Comparison of ENCODE assay signal across 8 cellular contexts in the genomic region with DNA sequence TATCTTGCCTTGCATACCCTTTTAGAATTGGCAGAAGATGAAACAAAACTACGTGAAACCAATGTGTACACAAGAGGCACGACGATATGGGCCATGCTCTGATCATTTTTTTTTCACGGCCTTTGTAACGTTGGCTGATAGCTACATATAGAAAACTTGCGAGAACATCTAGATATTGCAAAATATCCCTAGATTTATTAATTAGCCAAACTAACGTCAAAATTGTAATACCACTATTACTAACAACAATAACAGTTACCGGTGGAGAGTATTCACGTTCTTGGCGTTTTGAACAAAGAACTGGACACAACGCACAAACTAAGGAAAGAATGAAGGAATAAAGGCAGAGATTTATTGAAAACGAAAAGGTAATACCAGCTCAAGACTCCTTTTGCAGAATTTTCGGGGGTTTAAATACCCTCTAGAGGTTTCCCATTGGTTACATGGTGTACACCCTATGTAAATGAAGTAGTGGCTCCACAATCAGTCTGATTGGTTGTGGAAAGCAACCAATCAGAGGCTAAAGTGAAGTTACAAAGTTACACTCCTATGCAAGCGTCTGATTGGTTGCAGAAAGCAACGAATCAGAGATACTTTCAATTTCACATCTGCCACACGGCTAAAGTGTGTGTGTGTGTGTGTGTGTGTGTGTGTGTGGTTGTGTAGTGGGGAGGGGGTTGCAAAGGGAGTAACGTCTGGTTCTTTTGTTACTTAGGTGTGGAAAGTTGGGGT. TPM values are rescaled to one million over a fixed set of nuclear protein-coding genes. Genes with fewer than 3 reads are reported as not detected.
A peak's percentile ranks its signal among the peaks of the same experiment; 100 is the strongest.
DNase-seq lines count a peak whose midpoint lies in the region; ATAC-seq lines count a peak whose summit lies in the region.

No MANE protein-coding gene starts in this region.

- ATAC-seq in activated naive CD4-positive, alpha-beta T cell treated with anti-CD3 and anti-CD28 coated beads, Interleukin-2, amount 50 U/mL, for 72 hours = peak in 1 of 2 donors; percentile 30
- ATAC-seq in stimulated activated naive CD8-positive, alpha-beta T cell treated with anti-CD3 and anti-CD28 coated beads, Interleukin-15, amount 100 ng/mL, for 72 hours = no peak
- no peak for ATAC-seq in HG02840 (IDR thresholded peaks at IDR 0.05; ENCODE audit: low FRiP score, unreplicated experiment)

- H3K27ac Mint-ChIP-seq in activated naive CD4-positive, alpha-beta T cell treated with anti-CD3 and anti-CD28 coated beads, Interleukin-2, amount 50 U/mL, for 72 hours = peak overlapping the region; percentile 92 to 98
- peak overlapping the region; percentile 89 to 98 (median 94) for H3K27ac Mint-ChIP-seq in immature natural killer cell
- peak overlapping the region; percentile 29 to 95 for H3K27ac Mint-ChIP-seq in stimulated activated naive CD8-positive, alpha-beta T cell treated with anti-CD3 and anti-CD28 coated beads, Interleukin-15, amount 100 ng/mL, for 72 hours

- H3K27me3 Mint-ChIP-seq in immature natural killer cell (ENCODE audit: low read depth in 3 of 3) = peaks cover 5 to 18% (median 8%) of the 10 kb centered on the region in 3 donors
- H3K27me3 Mint-ChIP-seq in stimulated activated naive CD8-positive, alpha-beta T cell treated with anti-CD3 and anti-CD28 coated beads, Interleukin-15, amount 100 ng/mL, for 72 hours = no peaks in the 10 kb centered on the region

- DNase-seq in NCI-H82 (lab: John Stamatoyannopoulos, UW) (peak; percentile 12), NCI-H82 treated with DMSO at 0.1 percent for 48 hours (lab: John Stamatoyannopoulos, UW; ENCODE audit: unreplicated experiment) (no peak), NCI-H2029 (lab: John Stamatoyannopoulos, UW) (peak; percentile 93), immature natural killer cell (peak in 2 of 3 donors; percentile 20 to 23), activated gamma-delta T cell (lab: John Stamatoyannopoulos, UW) (no peak)
- DNase-seq in activated naive CD4-positive, alpha-beta T cell treated with anti-CD3 and anti-CD28 coated beads, Interleukin-2, amount 50 U/mL, for 72 hours (ENCODE audit: low spot score in 2 of 2) = no peak
- peak in 1 of 2 donors; percentile 24 for DNase-seq in stimulated activated naive CD8-positive, alpha-beta T cell treated with anti-CD3 and anti-CD28 coated beads, Interleukin-15, amount 100 ng/mL, for 72 hours

- H3K4me1 Mint-ChIP-seq in immature natural killer cell = peaks cover 44 to 57% of the 10 kb centered on the region in 2 donors
- H3K4me1 Mint-ChIP-seq in stimulated activated naive CD8-positive, alpha-beta T cell treated with anti-CD3 and anti-CD28 coated beads, Interleukin-15, amount 100 ng/mL, for 72 hours = peaks cover 39% of the 10 kb centered on the region

- H3K36me3 Mint-ChIP-seq in activated naive CD4-positive, alpha-beta T cell treated with anti-CD3 and anti-CD28 coated beads, Interleukin-2, amount 50 U/mL, for 72 hours = peaks cover 18 to 24% of the 10 kb centered on the region in 2 donors
- no peaks in the 10 kb centered on the region for H3K36me3 Mint-ChIP-seq in immature natural killer cell

- H3K9me3 Mint-ChIP-seq in activated naive CD4-positive, alpha-beta T cell treated with anti-CD3 and anti-CD28 coated beads, Interleukin-2, amount 50 U/mL, for 72 hours = peaks cover 0 to 7% of the 10 kb centered on the region in 2 donors
- H3K9me3 Mint-ChIP-seq in immature natural killer cell = no peaks in the 10 kb centered on the region
- peaks cover 7% of the 10 kb centered on the region in 2 donors for H3K9me3 Mint-ChIP-seq in stimulated activated naive CD8-positive, alpha-beta T cell treated with anti-CD3 and anti-CD28 coated beads, Interleukin-15, amount 100 ng/mL, for 72 hours

- H3K4me3 Mint-ChIP-seq in immature natural killer cell = peak overlapping the region; percentile 86 to 100 (median 98)
- H3K4me3 Mint-ChIP-seq in stimulated activated naive CD8-positive, alpha-beta T cell treated with anti-CD3 and anti-CD28 coated beads, Interleukin-15, amount 100 ng/mL, for 72 hours = peak overlapping the region; percentile 88 to 97

RNA-seq across cellular contexts. Expression of a gene that starts 0.9 kb away (rescaled TPM):
- 10 to 100 TPM; 40.0 to 55.8 TPM for total RNA-seq in activated naive CD4-positive, alpha-beta T cell treated with anti-CD3 and anti-CD28 coated beads, Interleukin-2, amount 50 U/mL, for 72 hours
- polyA plus RNA-seq in immature natural killer cell = 10 to 100 TPM; 42.0 to 52.8 (median 47.2) TPM

Comparison
In these comparisons a context has a peak if more than half of its experiments do, and no peak if none do; other contexts are left out.
1. DNase-seq: peak in NCI-H82 (single experiment), NCI-H2029 (single experiment) and immature natural killer cell (2 of 3); none in NCI-H82 treated with DMSO at 0.1 percent for 48 hours (single experiment), activated naive CD4-positive, alpha-beta T cell treated with anti-CD3 and anti-CD28 coated beads, Interleukin-2, amount 50 U/mL, for 72 hours (0 of 2) and activated gamma-delta T cell (single experiment).
2. Peak in every context shown above with its lines, with median percentiles within 50 percentile points of each other: H3K27ac Mint-ChIP-seq.